In the genomic region with DNA sequence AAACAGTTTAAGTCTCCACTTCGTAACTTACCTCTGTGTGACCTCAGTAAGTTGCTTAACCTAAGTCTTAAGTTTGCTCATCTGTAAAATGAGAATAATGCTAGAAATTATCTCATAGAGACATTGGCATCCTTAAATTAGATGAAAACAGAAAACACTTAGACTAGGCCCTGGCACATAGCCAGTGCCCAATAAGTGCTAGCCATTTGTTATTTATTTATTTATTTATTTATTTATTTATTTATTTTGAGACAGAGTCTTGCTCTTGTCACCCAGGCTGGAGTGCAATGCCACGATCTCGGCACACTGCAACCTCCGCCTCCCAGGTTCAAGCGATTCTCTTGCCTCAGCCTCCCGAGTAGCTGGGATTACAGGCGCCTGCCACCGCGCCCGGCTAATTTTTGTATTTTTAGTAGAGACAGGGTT, we compare ENCODE assay signal across 8 cellular contexts. TPM values are rescaled to one million over a fixed set of nuclear protein-coding genes. Genes with fewer than 3 reads are reported as not detected.
DNase-seq lines count a peak whose midpoint lies in the region; ATAC-seq and TF ChIP-seq lines count a peak whose summit lies in the region.
"Not testable (repeated sequence)": the region's sequence is repeated elsewhere in the genome, so short reads cannot be mapped to it uniquely, and the experiment has no call there.

No MANE protein-coding gene starts in this region.

- H3K4me1 Mint-ChIP-seq in CD8-positive, alpha-beta T cell (ENCODE audit: low read depth): peaks cover 70% of the 10 kb centered on the region
- H3K4me1 Mint-ChIP-seq in activated naive CD4-positive, alpha-beta T cell treated with anti-CD3 and anti-CD28 coated beads for 36 hours (ENCODE audit: low read depth): peaks cover 59% of the 10 kb centered on the region
- H3K4me1 Mint-ChIP-seq in central memory CD8-positive, alpha-beta T cell: peaks cover 73% of the 10 kb centered on the region
- H3K4me1 Mint-ChIP-seq in naive B cell: peaks cover 55 to 75% (median 73%) of the 10 kb centered on the region in 3 donors

- POLR2A ChIA-PET in CD8-positive, alpha-beta T cell (lab: Charles Lee): interaction anchor here (1.0 to 4.9 kb wide), 3 partner anchors 8 to 65 kb away, joined by 3 to 78 read pairs (median 49); partner anchors contain the start of genes THRAP3 and TRAPPC3

- peak overlapping the region; percentile 20 for H3K9ac ChIP-seq in SK-N-MC (ENCODE audit: insufficient read length)

- peaks cover 33% of the 10 kb centered on the region for H3K36me3 Mint-ChIP-seq in CD8-positive, alpha-beta T cell
- peaks cover 15% of the 10 kb centered on the region for H3K36me3 Mint-ChIP-seq in activated naive CD4-positive, alpha-beta T cell treated with anti-CD3 and anti-CD28 coated beads for 36 hours (ENCODE audit: low read depth)
- peaks cover 19% of the 10 kb centered on the region for H3K36me3 Mint-ChIP-seq in central memory CD8-positive, alpha-beta T cell (ENCODE audit: insufficient read depth)
- not testable (repeated sequence) for H3K36me3 Mint-ChIP-seq in naive B cell

- DNase-seq in CD8-positive, alpha-beta T cell; SK-N-MC (ENCODE audit: low read depth, low spot score); activated naive CD4-positive, alpha-beta T cell treated with anti-CD3 and anti-CD28 coated beads for 36 hours; central memory CD8-positive, alpha-beta T cell (ENCODE audit: low spot score in 2 of 2); foreskin keratinocyte; naive B cell; skeletal muscle cell (ENCODE audit: low read depth); tibial artery: not testable (repeated sequence)

- peak overlapping the region; percentile 89 for H3K4me3 Mint-ChIP-seq in CD8-positive, alpha-beta T cell
- peak overlapping the region; percentile 90 for H3K4me3 Mint-ChIP-seq in activated naive CD4-positive, alpha-beta T cell treated with anti-CD3 and anti-CD28 coated beads for 36 hours
- H3K4me3 Mint-ChIP-seq in central memory CD8-positive, alpha-beta T cell: peak overlapping the region; percentile 87
- H3K4me3 Mint-ChIP-seq in naive B cell: peak overlapping the region in 7 of 8 donors; percentile 14 to 93 (median 73)

- peaks cover 75% of the 10 kb centered on the region for H3K4me1 ChIP-seq in CD8-positive, alpha-beta T cell (ENCODE audit: insufficient read depth, low read length)
- H3K4me1 ChIP-seq in foreskin keratinocyte (peaks cover 28% of the 10 kb centered on the region), tibial artery (peaks cover 4 to 77% (median 69%) of the 10 kb centered on the region in 4 donors)

- H3K27me3 ChIP-seq in CD8-positive, alpha-beta T cell (ENCODE audit: insufficient read depth, low read length); foreskin keratinocyte; tibial artery: not testable (repeated sequence)

- CTCF ChIA-PET in CD8-positive, alpha-beta T cell (lab: Charles Lee): interaction anchor here (1.5 to 6.5 kb wide), 6 partner anchors 8 to 127 kb away, joined by 3 to 95 read pairs (median 8); partner anchors contain the start of gene TRAPPC3
- CTCF ChIA-PET in activated naive CD4-positive, alpha-beta T cell treated with anti-CD3 and anti-CD28 coated beads for 36 hours (lab: Charles Lee): interaction anchor here (0.7 to 5.8 kb wide), 4 partner anchors 9 to 127 kb away, joined by 3 to 75 read pairs (median 30); partner anchors contain the start of gene TRAPPC3

- not testable (repeated sequence) for H3K9me3 Mint-ChIP-seq in CD8-positive, alpha-beta T cell; activated naive CD4-positive, alpha-beta T cell treated with anti-CD3 and anti-CD28 coated beads for 36 hours; central memory CD8-positive, alpha-beta T cell; naive B cell

- TF ChIP-seq CTCF in CD8-positive, alpha-beta T cell (IDR thresholded peaks at IDR 0.05); foreskin keratinocyte (conservative IDR thresholded peaks at IDR 0.05); tibial artery (IDR thresholded peaks at IDR 0.05): not testable (repeated sequence)

- peak overlapping the region; percentile 92 for H3K27ac ChIP-seq in CD8-positive, alpha-beta T cell (ENCODE audit: low read depth, low read length)
- H3K27ac ChIP-seq in SK-N-MC: not testable (repeated sequence)
- peak overlapping the region; percentile 99 for H3K27ac ChIP-seq in foreskin keratinocyte
- peak overlapping the region; percentile 99 to 100 for H3K27ac ChIP-seq in tibial artery

- not testable (repeated sequence) for ATAC-seq in CD8-positive, alpha-beta T cell; central memory CD8-positive, alpha-beta T cell (replicated peaks; ENCODE audit: extremely low read depth, poor library complexity, severe bottlenecking); foreskin keratinocyte; naive B cell (ENCODE audit: low read depth in 2 of 2)

- peak overlapping the region; percentile 94 for H3K27ac Mint-ChIP-seq in CD8-positive, alpha-beta T cell
- H3K27ac Mint-ChIP-seq in activated naive CD4-positive, alpha-beta T cell treated with anti-CD3 and anti-CD28 coated beads for 36 hours: peak overlapping the region; percentile 94
- peak overlapping the region; percentile 95 for H3K27ac Mint-ChIP-seq in central memory CD8-positive, alpha-beta T cell (ENCODE audit: low read depth)
- peak overlapping the region in 2 of 6 donors; percentile 91 to 95 for H3K27ac Mint-ChIP-seq in naive B cell

- peak overlapping the region; percentile 97 for H3K4me3 ChIP-seq in CD8-positive, alpha-beta T cell (ENCODE audit: low read depth, low read length)
- 0 out of 2 replicates have a peak overlapping the region, but pooled peaks have one; percentile 98 for H3K4me3 ChIP-seq in SK-N-MC
- peak overlapping the region; percentile 93 for H3K4me3 ChIP-seq in skeletal muscle cell (ENCODE audit: low read depth, low read length)
- peak overlapping the region; percentile 99 to 100 for H3K4me3 ChIP-seq in tibial artery

- not testable (repeated sequence) for H3K9me3 ChIP-seq in CD8-positive, alpha-beta T cell (ENCODE audit: low read length); SK-N-MC (ENCODE audit: low read depth, low read length); tibial artery

- intact Hi-C loops in CD8-positive, alpha-beta T cell (cut with DNase I, micrococcal nuclease): loop anchor here in 1 of 2 experiments (10.0 kb wide), 1 partner anchor 974 kb away; no protein-coding TSS in a partner anchor
- intact Hi-C loops in activated naive CD4-positive, alpha-beta T cell treated with anti-CD3 and anti-CD28 coated beads for 36 hours (cut with micrococcal nuclease): loop anchor here (10.0 kb wide), 2 partner anchors 964 to 1356 kb away; partner anchors contain the start of genes MEAF6 and SFPQ
- intact Hi-C loops in tibial artery (cut with DNase I; ENCODE audit: low total_unique reads): loop anchor here (5.0 kb wide), 1 partner anchor 128 kb away; no protein-coding TSS in a partner anchor

- H3K27me3 Mint-ChIP-seq in CD8-positive, alpha-beta T cell (ENCODE audit: low read depth); activated naive CD4-positive, alpha-beta T cell treated with anti-CD3 and anti-CD28 coated beads for 36 hours (ENCODE audit: low read depth); central memory CD8-positive, alpha-beta T cell; naive B cell: not testable (repeated sequence)

- not testable (repeated sequence) for H3K36me3 ChIP-seq in CD8-positive, alpha-beta T cell (ENCODE audit: insufficient read depth, low read length); tibial artery
- peaks cover 18% of the 10 kb centered on the region; the same call in 1 of the 2 replicates for H3K36me3 ChIP-seq in SK-N-MC (ENCODE audit: insufficient read depth, low read length)

RNA-seq across cellular contexts. Expression of gene MAP7D1, which starts 2.9 kb away (rescaled TPM):
- 100 to 1,000 TPM; 113 to 117 TPM for total RNA-seq in CD8-positive, alpha-beta T cell
- 100 to 1,000 TPM; 106 TPM for total RNA-seq in activated naive CD4-positive, alpha-beta T cell treated with anti-CD3 and anti-CD28 coated beads for 36 hours
- total RNA-seq in foreskin keratinocyte: 207 and 209 TPM in 2 replicates
- polyA plus RNA-seq in foreskin keratinocyte (259 and 272 TPM in 2 replicates), naive B cell (ENCODE audit: low read depth in 6 of 6) (10 to 100 TPM in 1 of 6 donors, 1 to 10 TPM in 5; 2.6 to 12.5 (median 5.3) TPM)

RNA-seq across cellular contexts. Expression of gene TRAPPC3, which starts 9.6 kb away (rescaled TPM):
- total RNA-seq in CD8-positive, alpha-beta T cell: 10 to 100 TPM; 18.4 to 21.6 TPM
- total RNA-seq in activated naive CD4-positive, alpha-beta T cell treated with anti-CD3 and anti-CD28 coated beads for 36 hours: 10 to 100 TPM; 35.9 to 37.6 TPM
- 115 and 121 TPM in 2 replicates for total RNA-seq in foreskin keratinocyte
- polyA plus RNA-seq in foreskin keratinocyte (142 and 153 TPM in 2 replicates), naive B cell (ENCODE audit: low read depth in 6 of 6) (100 to 1,000 TPM; 103 to 185 (median 109) TPM)

RNA-seq across cellular contexts. Expression of gene COL8A2, which starts 33.8 kb away (rescaled TPM):
- under 1 TPM in 1 of 2 experiments, not detected in 1; 0.08 TPM for total RNA-seq in CD8-positive, alpha-beta T cell
- total RNA-seq in activated naive CD4-positive, alpha-beta T cell treated with anti-CD3 and anti-CD28 coated beads for 36 hours: under 1 TPM in 1 of 2 experiments, not detected in 1; 0.07 TPM
- total RNA-seq in foreskin keratinocyte: 0.68 and 0.78 TPM in 2 replicates
- polyA plus RNA-seq in foreskin keratinocyte (0.27 and 0.41 TPM in 2 replicates), naive B cell (ENCODE audit: low read depth in 6 of 6) (under 1 TPM in 3 of 6 donors, not detected in 3; 0.10 to 0.25 (median 0.19) TPM)
